27 cellular contexts compared by ENCODE assay signal in the genomic region with DNA sequence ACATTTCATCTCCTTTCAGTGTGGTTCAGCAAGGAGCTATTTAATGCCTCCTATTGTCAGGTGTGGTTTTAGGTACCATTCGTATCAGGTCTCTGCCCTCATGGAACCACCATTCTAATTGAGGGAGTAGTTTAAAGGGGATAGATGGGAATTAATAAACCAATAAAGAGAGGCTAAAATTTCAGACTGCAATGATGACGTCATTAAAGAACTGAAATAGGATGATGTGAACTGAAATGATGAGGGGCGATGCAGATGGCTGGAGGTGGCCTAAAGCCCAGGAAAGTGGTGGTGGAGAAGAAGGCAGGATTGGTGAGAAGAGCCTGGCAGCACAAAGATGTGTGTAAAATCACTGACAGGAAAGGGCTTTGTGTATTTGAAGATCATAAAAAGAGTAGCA.
"Had no signal": no experiment of that assay in that cellular context is flagged by ENCODE, and none has a peak within 500 bp of the region (broad histone marks: within the 10 kb centered on the region; RNA-seq: fewer than 3 reads in every experiment).

No MANE protein-coding gene starts in this region.

- H3K27ac ChIP-seq: stomach, suprapubic skin, testis, thoracic aorta, thyroid gland, tibial artery, tibial nerve, transverse colon, upper lobe of left lung, upper lobe of right lung, uterus, vagina had no signal

- H3K4me1 ChIP-seq: stomach, suprapubic skin, testis, thyroid gland, tibial artery, tibial nerve, transverse colon, upper lobe of left lung, upper lobe of right lung, uterus, vagina had no signal

- DNase-seq: stimulated activated CD4-positive, alpha-beta T cell treated with anti-CD3 and anti-CD28 coated beads, Interleukin-2, amount 100 ng/mL, for 48 hours; stimulated activated CD4-positive, alpha-beta T cell treated with anti-CD3 and anti-CD28 coated beads, Interleukin-4, amount 100 ng/mL, for 1 hour; stimulated activated CD4-positive, alpha-beta T cell treated with anti-CD3 and anti-CD28 coated beads, Interleukin-4, amount 100 ng/mL, for 24 hours; stimulated activated CD4-positive, alpha-beta T cell treated with anti-CD3 and anti-CD28 coated beads, Interleukin-4, amount 100 ng/mL, for 4 hours; stimulated activated CD8-positive, alpha-beta memory T cell treated with anti-CD3 and anti-CD28 coated beads, Interleukin-4, amount 100 ng/mL, for 48 hours; stimulated activated naive B cell treated with anti-CD40 and anti-IgM and Interleukin-4, amounts not matched to agents 10 μg/mL and 1 μg/mL and 100 μg/mL, for 72 hours; stimulated activated naive CD4-positive, alpha-beta T cell; stimulated activated naive CD4-positive, alpha-beta T cell treated with Interleukin-2 at 50 U/mL for 16 hours; stimulated activated naive CD8-positive, alpha-beta T cell treated with anti-CD3 and anti-CD28 coated beads, Interleukin-15, amount 100 ng/mL, for 72 hours; stimulated activated naive CD8-positive, alpha-beta T cell treated with anti-CD3 and anti-CD28 coated beads, Interleukin-15, Interleukin-2, amounts not matched to agents 100 U/mL and 50 U/mL, for 24 hours; stomach; substantia nigra; testis; thyroid gland; tibial artery; transverse colon; trophoblast cell; upper lobe of left lung; upper lobe of right lung; uterus had no signal

- H3K27me3 ChIP-seq: stomach, suprapubic skin, testis, thyroid gland, tibial artery, tibial nerve, transverse colon, upper lobe of left lung, upper lobe of right lung, uterus, vagina had no signal

- ATAC-seq: stimulated activated effector memory CD8-positive, alpha-beta T cell treated with anti-CD3 and anti-CD28 coated beads, Interleukin-12 subunit alpha, Interleukin-12 subunit beta, amount 100 ng/mL, for 72 hours; stimulated activated memory B cell treated with anti-CD40 and anti-IgM and Interleukin-4, amounts not matched to agents 10 μg/mL and 1 μg/mL and 100 μg/mL, for 72 hours; stimulated activated naive B cell treated with anti-CD40 and anti-IgM and Interleukin-4, amounts not matched to agents 10 μg/mL and 1 μg/mL and 100 μg/mL, for 72 hours; stimulated activated naive CD8-positive, alpha-beta T cell treated with anti-CD3 and anti-CD28 coated beads, Interleukin-15, amount 100 ng/mL, for 72 hours; stimulated activated naive CD8-positive, alpha-beta T cell treated with anti-CD3 and anti-CD28 coated beads, Interleukin-15, Interleukin-2, amounts not matched to agents 100 U/mL and 50 U/mL, for 24 hours; upper lobe of right lung had no signal

- H3K4me3 ChIP-seq: stomach, suprapubic skin, testis, thoracic aorta, thyroid gland, tibial artery, tibial nerve, transverse colon, upper lobe of left lung, upper lobe of right lung, uterus, vagina had no signal

- H3K9me3 ChIP-seq: suprapubic skin, testis, thoracic aorta, thyroid gland, tibial nerve, transverse colon, upper lobe of left lung, upper lobe of right lung, uterus, vagina had no signal

- FAIRE-seq: urothelium cell line had no signal

- H3K36me3 ChIP-seq: stomach, suprapubic skin, thoracic aorta, thyroid gland, tibial artery, tibial nerve, transverse colon, upper lobe of left lung, upper lobe of right lung, uterus, vagina had no signal
